In the genomic region with DNA sequence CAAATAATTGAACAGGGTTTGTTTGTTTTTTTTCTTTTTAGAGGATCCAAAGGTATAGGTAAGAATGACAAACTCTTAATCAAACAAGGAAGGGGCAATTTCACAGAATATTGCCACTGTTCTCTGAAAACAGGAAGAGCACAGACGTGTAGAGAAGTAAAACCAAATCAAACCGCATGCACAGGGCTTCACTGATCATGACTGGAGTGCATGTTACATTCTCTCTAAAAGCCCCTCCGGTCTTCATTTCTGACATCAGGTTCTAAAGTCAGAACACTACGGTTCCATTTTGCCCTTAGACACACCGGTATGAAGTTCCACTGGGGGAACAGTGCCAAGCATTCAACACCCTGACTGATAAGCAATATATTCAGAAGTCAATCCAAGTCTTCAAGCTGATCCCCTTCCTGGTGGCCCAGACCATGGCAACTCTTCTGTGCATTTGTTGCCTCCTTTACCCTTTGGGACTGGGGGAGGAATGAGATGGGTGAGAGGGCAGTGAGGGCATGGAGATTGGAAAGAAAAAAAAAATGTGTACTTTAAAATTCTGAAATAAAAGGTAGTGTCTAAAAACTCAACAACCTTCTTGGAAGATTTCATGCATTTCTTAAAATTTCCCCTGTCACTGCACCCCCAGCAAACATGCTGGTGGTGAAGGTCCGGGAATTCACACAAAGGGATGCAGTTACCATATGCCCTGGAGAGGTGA, we compare ENCODE assay signal across 8 cellular contexts. TPM values are rescaled to one million over a fixed set of nuclear protein-coding genes. Genes with fewer than 3 reads are reported as not detected.
DNase-seq lines count a peak whose midpoint lies in the region; ATAC-seq, FAIRE-seq and TF ChIP-seq lines count a peak whose summit lies in the region.

No MANE protein-coding gene starts in this region.

- intact Hi-C loops in PC-3 (cut with micrococcal nuclease), result loop anchor here (1.0 to 5.0 kb wide), 2 partner anchors 13 to 37 kb away; no protein-coding TSS in a partner anchor

- no peak overlapping the region for H2BK5ac ChIP-seq in H9 (ENCODE audit: insufficient read length, low read length)
- no peak overlapping the region for H2BK5ac ChIP-seq in mesenchymal stem cell (ENCODE audit: low read depth, low read length, poor library complexity, severe bottlenecking)

- no peak overlapping the region for H3T11ph ChIP-seq in H9 (ENCODE audit: low read length)

- peak; percentile 57; the same call in 1 of the 2 replicates for TF ChIP-seq POLR2A in GM12892 (IDR thresholded peaks at IDR 0.05; ENCODE audit: low read depth, low read length)
- TF ChIP-seq POLR2A in upper lobe of left lung (IDR thresholded peaks at IDR 0.05), result peak in 1 of 4 donors; percentile 42

- H2BK15ac ChIP-seq in H9 (ENCODE audit: low read depth, low read length), result no peak overlapping the region
- H2BK15ac ChIP-seq in mesenchymal stem cell (ENCODE audit: low read depth, poor library complexity, severe bottlenecking), result no peak overlapping the region

- CTCF ChIA-PET in PC-3 (lab: Charles Lee), result no interaction called here

- H2AFZ ChIP-seq in H9 (ENCODE audit: low read length) (no peak overlapping the region), PC-3 (ENCODE audit: low read length) (peak overlapping the region; percentile 98), mesenchymal stem cell (ENCODE audit: low read depth, low read length) (no peak overlapping the region)

- peak; percentile 70 for FAIRE-seq in GM12892 (lab: Jason Lieb, UNC)

- H4K5ac ChIP-seq in H9 (ENCODE audit: insufficient read length, low read depth, low read length), result no peak overlapping the region

- H3K4ac ChIP-seq in H9 (ENCODE audit: low read depth, low read length) (no peak overlapping the region), mesenchymal stem cell (ENCODE audit: low read depth in 1 of 2, low read length in 2 of 2) (peak overlapping the region; percentile 96 to 97)

- H3K27me3 Mint-ChIP-seq in H9 (ENCODE audit: low read depth), result peaks cover 13% of the 10 kb centered on the region
- H3K27me3 Mint-ChIP-seq in brain, result peaks cover 23% of the 10 kb centered on the region

- H4K91ac ChIP-seq in H9 (ENCODE audit: insufficient read length, low read depth, low read length) (no peak overlapping the region), mesenchymal stem cell (ENCODE audit: low read length) (no peak overlapping the region)

- H2AK5ac ChIP-seq in H9 (ENCODE audit: insufficient read length, low read length) (no peak overlapping the region), mesenchymal stem cell (ENCODE audit: low read length, severe bottlenecking) (no peak overlapping the region)

- H3K4me1 Mint-ChIP-seq in H9 (peaks cover 29 to 32% of the 10 kb centered on the region in 2 experiments), brain (peaks cover 29% of the 10 kb centered on the region)

- no peak for DNase-seq in GM12892 (ENCODE audit: insufficient read length)
- no peak for DNase-seq in H9
- DNase-seq in PC-3, result no peak
- DNase-seq in mesenchymal stem cell, result no peak
- DNase-seq in upper lobe of left lung, result no peak
- DNase-seq in ACHN, result no peak
- DNase-seq in cerebellar cortex (ENCODE audit: low spot score), result no peak

- H4K8ac ChIP-seq in H9 (replicated peaks; ENCODE audit: insufficient read length, low read depth, low read length) (no peak overlapping the region), mesenchymal stem cell (ENCODE audit: low read length) (peak overlapping the region; percentile 82)

- H3K18ac ChIP-seq in H9 (ENCODE audit: insufficient read length, low read depth, low read length) (no peak overlapping the region), mesenchymal stem cell (ENCODE audit: low read depth in 1 of 2, low read length in 2 of 2) (peak overlapping the region; percentile 86 to 99)

- H3K4me3 ChIP-seq in PC-3 (ENCODE audit: low read length), result peak overlapping the region; percentile 92
- H3K4me3 ChIP-seq in mesenchymal stem cell (ENCODE audit: insufficient read depth in 1 of 2, low read depth in 1 of 2, low read length in 2 of 2), result peak overlapping the region; percentile 91
- H3K4me3 ChIP-seq in upper lobe of left lung, result peak overlapping the region in 3 of 4 donors; percentile 79 to 92 (median 91)

- H3K4me2 ChIP-seq in H9 (ENCODE audit: insufficient read depth, insufficient read length, low read length), result peak overlapping the region; percentile 61
- H3K4me2 ChIP-seq in PC-3 (ENCODE audit: low read length), result peak overlapping the region; percentile 99
- peak overlapping the region; percentile 97 for H3K4me2 ChIP-seq in mesenchymal stem cell (ENCODE audit: low read length, poor library complexity, severe bottlenecking)

- H3K27ac ChIP-seq in H9 (ENCODE audit: insufficient read length, low read depth, low read length) (no peak overlapping the region), PC-3 (ENCODE audit: low read length) (no peak overlapping the region), mesenchymal stem cell (ENCODE audit: low read length, poor library complexity, severe bottlenecking) (no peak overlapping the region), upper lobe of left lung (peak overlapping the region; percentile 72 to 91 (median 85))

- H3K36me3 Mint-ChIP-seq in H9 (ENCODE audit: insufficient read depth in 1 of 3, low read depth in 3 of 3) (peaks cover 12 to 31% (median 31%) of the 10 kb centered on the region in 3 experiments), brain (peaks cover 28% of the 10 kb centered on the region)

- H3K9me3 ChIP-seq in H9 (ENCODE audit: control insufficient read depth, low read depth, low read length) (no peaks in the 10 kb centered on the region), PC-3 (ENCODE audit: low read length) (no peaks in the 10 kb centered on the region), mesenchymal stem cell (ENCODE audit: control insufficient read depth, low read length) (no peaks in the 10 kb centered on the region), upper lobe of left lung (no peaks in the 10 kb centered on the region)

- no peak for TF ChIP-seq CTCF in H9 (conservative IDR thresholded peaks at IDR 0.05)
- no peak for TF ChIP-seq CTCF in PC-3 (conservative IDR thresholded peaks at IDR 0.05; ENCODE audit: low read depth, low read length)
- no peak for TF ChIP-seq CTCF in brain (conservative IDR thresholded peaks at IDR 0.05)
- no peak for TF ChIP-seq CTCF in upper lobe of left lung (IDR thresholded peaks at IDR 0.05)

- no peak overlapping the region for H2BK20ac ChIP-seq in H9 (ENCODE audit: low read depth, low read length, poor library complexity, severe bottlenecking)

- H3K9ac ChIP-seq in H9 (ENCODE audit: extremely low read depth, insufficient read length, low read length) (peak overlapping the region; percentile 79), PC-3 (ENCODE audit: low read length) (peak overlapping the region; percentile 85), mesenchymal stem cell (ENCODE audit: low read length) (peak overlapping the region; percentile 94)

- peak overlapping the region in 1 of 3 experiments; percentile 89; a peak in 2 of 7 replicates for H3K27ac Mint-ChIP-seq in H9
- peak overlapping the region; percentile 49 to 91 (median 79) for H3K27ac Mint-ChIP-seq in brain

- in situ Hi-C loops in ACHN (cut with HindIII; ENCODE audit: low pct_ligation_motif_present, low pct_unique_long_range_greater_than_20kb, low sequenced_read_pairs), result no loop called here

- H3K23ac ChIP-seq in H9 (ENCODE audit: insufficient read length, low read depth, low read length), result no peak overlapping the region
- no peak overlapping the region for H3K23ac ChIP-seq in mesenchymal stem cell (ENCODE audit: low read length in 2 of 2)

- BruUV-seq in PC-3 (replicated peaks; lab: Mats Ljungman, UMichigan), result no TSS peak

- no peaks in the 10 kb centered on the region for H3K9me2 ChIP-seq in PC-3 (replicated peaks; ENCODE audit: low read length)

- H4K20me1 ChIP-seq in H9 (ENCODE audit: control insufficient read depth, insufficient read depth, insufficient read length) (no peaks in the 10 kb centered on the region), PC-3 (ENCODE audit: low read length) (no peaks in the 10 kb centered on the region)

- H3K14ac ChIP-seq in H9 (ENCODE audit: insufficient read depth, low read length) (no peak overlapping the region), mesenchymal stem cell (ENCODE audit: low read length in 2 of 2) (peak overlapping the region in 1 of 2 experiments; percentile 70)

- no peaks in the 10 kb centered on the region for H3F3A ChIP-seq in PC-3 (ENCODE audit: low read length, unreplicated experiment)

- H2BK120ac ChIP-seq in H9 (ENCODE audit: low read depth, low read length, poor library complexity, severe bottlenecking) (no peak overlapping the region), mesenchymal stem cell (ENCODE audit: low read depth, low read length) (no peak overlapping the region)

- H3K4me3 Mint-ChIP-seq in H9 (peak overlapping the region; percentile 89 to 93), brain (peak overlapping the region; percentile 91 to 96 (median 92))

- POLR2A ChIA-PET in PC-3 (lab: Charles Lee; ENCODE audit: unreplicated experiment), result no interaction called here

- H3K79me1 ChIP-seq in H9 (ENCODE audit: insufficient read depth, low read depth, low read length, poor library complexity, severe bottlenecking), result peaks cover 12% of the 10 kb centered on the region
- peaks cover 28% of the 10 kb centered on the region for H3K79me1 ChIP-seq in mesenchymal stem cell (replicated peaks; ENCODE audit: low read length, poor library complexity, severe bottlenecking)

- no peak for ATAC-seq in PC-3
- no peak for ATAC-seq in upper lobe of left lung (ENCODE audit: low FRiP score in 2 of 2)

- no CpG with 5 or more reads among the region's 6 CpGs for WGBS in H9 (ENCODE audit: extremely low coverage, insufficient read length, low lambda C conversion rate)
- 62% methylated on average over 6 of the region's 6 CpGs for WGBS in mesenchymal stem cell
- WGBS in upper lobe of left lung, 2 donors, result 27 to 37% methylated on average over 6 of the region's 6 CpGs

- no peaks in the 10 kb centered on the region; the same call in 1 of the 2 replicates for H3K4me1 ChIP-seq in H9 (ENCODE audit: insufficient read depth, low read length)
- peaks cover 13% of the 10 kb centered on the region for H3K4me1 ChIP-seq in PC-3 (ENCODE audit: insufficient read depth, low read length)
- H3K4me1 ChIP-seq in mesenchymal stem cell (ENCODE audit: control insufficient read depth, insufficient read depth, low read depth, low read length), result peaks cover 9% of the 10 kb centered on the region
- peaks cover 11 to 25% (median 16%) of the 10 kb centered on the region in 4 donors for H3K4me1 ChIP-seq in upper lobe of left lung

- no peak for TF ChIP-seq EP300 in upper lobe of left lung (IDR thresholded peaks at IDR 0.05)

- no peaks in the 10 kb centered on the region for H3K27me3 ChIP-seq in H9 (ENCODE audit: insufficient read depth, low read length)
- H3K27me3 ChIP-seq in PC-3 (ENCODE audit: low read length), result peaks cover 12% of the 10 kb centered on the region
- peaks cover 0 to 1% of the 10 kb centered on the region in 2 experiments for H3K27me3 ChIP-seq in mesenchymal stem cell (ENCODE audit: control insufficient read depth in 1 of 2, insufficient read depth in 1 of 2, low read length in 2 of 2)
- no peaks in the 10 kb centered on the region for H3K27me3 ChIP-seq in upper lobe of left lung

- H2BK12ac ChIP-seq in H9 (ENCODE audit: insufficient read length, low read depth, low read length), result no peak overlapping the region
- H2BK12ac ChIP-seq in mesenchymal stem cell (ENCODE audit: low read length in 2 of 2), result no peak overlapping the region

- H3K56ac ChIP-seq in H9 (ENCODE audit: insufficient read length, low read depth, low read length), result no peak overlapping the region

- H3K23me2 ChIP-seq in H9 (ENCODE audit: insufficient read length, low read depth, low read length, poor library complexity, severe bottlenecking), result peaks cover 3% of the 10 kb centered on the region

- H3K9me3 Mint-ChIP-seq in H9 (peaks cover 0 to 4% of the 10 kb centered on the region in 2 experiments; a peak in 1 of 5 replicates), brain (peaks cover 0 to 6% (median 0%) of the 10 kb centered on the region in 5 experiments)

- peaks cover 19% of the 10 kb centered on the region; the same call in 1 of the 2 replicates for H3K79me2 ChIP-seq in H9 (ENCODE audit: insufficient read depth, low read length)
- H3K79me2 ChIP-seq in PC-3 (ENCODE audit: low read length), result peaks cover 23% of the 10 kb centered on the region

- H3K36me3 ChIP-seq in PC-3 (ENCODE audit: low read depth, low read length), result no peaks in the 10 kb centered on the region
- H3K36me3 ChIP-seq in mesenchymal stem cell (ENCODE audit: control insufficient read depth in 1 of 2, insufficient read depth in 2 of 2, low read depth in 1 of 2, low read length in 2 of 2), result no peaks in the 10 kb centered on the region
- no peaks in the 10 kb centered on the region for H3K36me3 ChIP-seq in upper lobe of left lung

RNA-seq across cellular contexts. Expression of a gene that starts 1.4 kb away (rescaled TPM):
- polyA plus RNA-seq in GM12892 (2012; ENCODE audit: missing spikeins), result 22.7 TPM
- total RNA-seq in H9 (2021), result 24.0 and 24.2 TPM in 2 replicates
- total RNA-seq in PC-3 (2014; rRNA removed), result 10.9 and 24.1 TPM in 2 replicates
- 12.3 TPM for polyA plus RNA-seq in brain (ENCODE audit: insufficient read depth, low read depth, low replicate concordance)
- 126 TPM for polyA plus RNA-seq in mesenchymal stem cell (2013, experiment 1 of 2)
- 132 TPM for polyA plus RNA-seq in mesenchymal stem cell (2013, experiment 2 of 2)
- total RNA-seq in upper lobe of left lung, result 10 to 100 TPM; 13.5 to 26.7 (median 19.0) TPM

Comparison
In these comparisons a context has a peak if more than half of its experiments do, and no peak if none do; other contexts are left out.
1. H3K27ac ChIP-seq: peak in upper lobe of left lung (4 of 4); none in H9 (single experiment), PC-3 (single experiment) and mesenchymal stem cell (single experiment).
2. Peak in every context shown above with its lines, with median percentiles within 50 percentile points of each other: H3K4me2 ChIP-seq, H3K9ac ChIP-seq and H3K4me3 ChIP-seq.